ENCODE assay signal across 10 cellular contexts in the genomic region with DNA sequence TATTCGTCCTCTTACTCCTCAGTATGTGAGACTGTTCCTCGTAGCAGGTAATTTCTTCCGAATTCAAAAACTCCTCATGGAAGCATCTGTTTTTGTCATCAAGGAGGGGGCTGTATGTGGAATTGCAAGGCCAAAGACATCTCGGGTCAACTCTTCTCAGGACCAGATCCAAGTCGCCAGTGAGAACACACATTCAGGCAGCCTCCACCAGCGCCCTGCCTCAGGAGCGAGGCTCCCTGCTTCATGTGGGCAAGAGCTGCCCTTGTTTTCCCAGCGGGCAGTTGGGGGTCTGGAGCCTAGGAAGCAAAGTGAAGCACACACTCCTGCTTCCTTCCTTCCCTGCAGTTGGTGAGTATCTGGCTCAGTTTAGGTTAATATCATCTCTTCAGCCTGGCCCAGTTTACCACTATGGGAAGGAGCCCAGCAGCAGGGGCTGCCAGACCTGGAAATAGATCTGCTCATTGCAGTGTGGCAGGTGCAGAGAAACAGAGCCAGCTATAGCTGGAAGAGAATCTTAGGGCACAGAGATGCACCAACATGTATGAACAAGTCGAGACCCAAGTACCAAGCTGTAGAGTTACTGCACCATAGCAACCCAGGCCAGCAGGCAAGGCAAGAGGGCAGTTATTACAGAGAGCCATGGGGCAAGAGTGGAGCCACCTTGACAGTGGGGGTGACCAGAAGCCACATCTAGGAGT. TPM values are rescaled to one million over a fixed set of nuclear protein-coding genes. Genes with fewer than 3 reads are reported as not detected.
A peak's percentile ranks its signal among the peaks of the same experiment; 100 is the strongest.
DNase-seq lines count a peak whose midpoint lies in the region; ATAC-seq, FAIRE-seq and TF ChIP-seq lines count a peak whose summit lies in the region.
"Had no signal": no experiment of that assay in that cellular context is flagged by ENCODE, and none has a peak within 500 bp of the region (broad histone marks: within the 10 kb centered on the region; RNA-seq: fewer than 3 reads in every experiment).

No MANE protein-coding gene starts in this region.

- H3K4me1 ChIP-seq in psoas muscle = peaks cover 47% of the 10 kb centered on the region

- H3K4me3 ChIP-seq in bronchial epithelial cell (ENCODE audit: low read depth, low read length) (no peak overlapping the region), psoas muscle (peak overlapping the region; percentile 47)
- H3K4me3 ChIP-seq: left lung had no signal

- H3K27me3 Mint-ChIP-seq in activated CD4-positive, alpha-beta T cell treated with anti-CD3 and anti-CD28 coated beads, Interleukin-2, amount 10 ng/mL, durations not matched to agents 7 days and 5 days = no peaks in the 10 kb centered on the region

- H3K27ac ChIP-seq in psoas muscle = peak overlapping the region; percentile 85

- CTCF ChIA-PET in activated CD4-positive, alpha-beta T cell treated with anti-CD3 and anti-CD28 coated beads, Interleukin-2, amount 10 ng/mL, durations not matched to agents 7 days and 5 days (lab: Charles Lee) = interaction anchor here (0.5 to 2.9 kb wide), 9 partner anchors 10 to 123 kb away, joined by 3 to 9 read pairs (median 4); partner anchors contain the start of genes ASTL and STARD7

- FAIRE-seq in bronchial epithelial cell (lab: Jason Lieb, UNC) = no peak

- intact Hi-C loops in psoas muscle (cut with DNase I) = no loop called here

- H3K36me3 Mint-ChIP-seq in activated CD4-positive, alpha-beta T cell treated with anti-CD3 and anti-CD28 coated beads, Interleukin-2, amount 10 ng/mL, durations not matched to agents 7 days and 5 days (ENCODE audit: low read depth) = peaks cover 8% of the 10 kb centered on the region

- 22 to 37% (median 32%) methylated on average over 9 of the region's 9 CpGs for WGBS in psoas muscle, 3 donors

- H3K4me1 Mint-ChIP-seq in activated CD4-positive, alpha-beta T cell treated with anti-CD3 and anti-CD28 coated beads, Interleukin-2, amount 10 ng/mL, durations not matched to agents 7 days and 5 days = peaks cover 36% of the 10 kb centered on the region

- TF ChIP-seq CTCF in bronchial epithelial cell (IDR thresholded peaks at IDR 0.05; ENCODE audit: insufficient read depth, low read length, severe bottlenecking) = no peak
- no peak for TF ChIP-seq CTCF in psoas muscle (IDR thresholded peaks at IDR 0.05)

- peak; percentile 88 to 93 (median 93) for ATAC-seq in psoas muscle
- no peak for ATAC-seq in HG02610 (IDR thresholded peaks at IDR 0.05; ENCODE audit: unreplicated experiment)
- ATAC-seq: left lung had no signal

- H3K27me3 ChIP-seq in bronchial epithelial cell (ENCODE audit: control insufficient read depth, insufficient read depth, low read length) (no peaks in the 10 kb centered on the region), psoas muscle (ENCODE audit: insufficient read depth in 3 of 3, low read length in 2 of 3) (no peaks in the 10 kb centered on the region)
- H3K27me3 ChIP-seq: left lung had no signal

- H3K27ac Mint-ChIP-seq in activated CD4-positive, alpha-beta T cell treated with anti-CD3 and anti-CD28 coated beads, Interleukin-2, amount 10 ng/mL, durations not matched to agents 7 days and 5 days = peak overlapping the region; percentile 9

- H3K9me3 ChIP-seq in psoas muscle = no peaks in the 10 kb centered on the region
- H3K9me3 ChIP-seq: left lung had no signal

- POLR2A ChIA-PET in activated CD4-positive, alpha-beta T cell treated with anti-CD3 and anti-CD28 coated beads, Interleukin-2, amount 10 ng/mL, durations not matched to agents 7 days and 5 days (lab: Charles Lee) = no interaction called here

- H3K4me3 Mint-ChIP-seq in activated CD4-positive, alpha-beta T cell treated with anti-CD3 and anti-CD28 coated beads, Interleukin-2, amount 10 ng/mL, durations not matched to agents 7 days and 5 days = no peak overlapping the region

- H3K36me3 ChIP-seq in bronchial epithelial cell (ENCODE audit: control insufficient read depth, insufficient read depth, low read length) = no peaks in the 10 kb centered on the region
- H3K36me3 ChIP-seq in psoas muscle (ENCODE audit: insufficient read depth in 1 of 2, low read depth in 1 of 2) = no peaks in the 10 kb centered on the region
- H3K36me3 ChIP-seq: left lung had no signal

- no peak for DNase-seq in activated CD4-positive, alpha-beta T cell treated with anti-CD3 and anti-CD28 coated beads, Interleukin-2, amount 10 ng/mL, durations not matched to agents 7 days and 5 days
- no peak for DNase-seq in activated CD4-positive, alpha-beta T cell treated with anti-CD3 and anti-CD28 coated beads, Interleukin-2, amount 50 U/mL, for 4 hours
- DNase-seq in NCI-H2196 treated with DMSO at 0.1 percent for 48 hours (lab: John Stamatoyannopoulos, UW; ENCODE audit: unreplicated experiment) = peak; percentile 68
- peak; percentile 56 for DNase-seq in bronchial epithelial cell (ENCODE audit: low read depth)
- peak; percentile 37 to 73 for DNase-seq in psoas muscle
- DNase-seq in SHP77 (lab: John Stamatoyannopoulos, UW) = no peak
- DNase-seq in activated naive CD4-positive, alpha-beta T cell treated with anti-CD3 and anti-CD28 coated beads, Interleukin-2, amount 50 U/mL, for 16 hours = no peak
- DNase-seq: effector CD4-positive, alpha-beta T cell; left lung had no signal

- no peaks in the 10 kb centered on the region for H3K9me3 Mint-ChIP-seq in activated CD4-positive, alpha-beta T cell treated with anti-CD3 and anti-CD28 coated beads, Interleukin-2, amount 10 ng/mL, durations not matched to agents 7 days and 5 days

RNA-seq across cellular contexts. Expression of gene TMEM127, which starts 25.3 kb away (rescaled TPM):
- 10 to 100 TPM; 32.9 to 44.5 TPM for total RNA-seq in activated CD4-positive, alpha-beta T cell treated with anti-CD3 and anti-CD28 coated beads, Interleukin-2, amount 10 ng/mL, durations not matched to agents 7 days and 5 days
- total RNA-seq in bronchial epithelial cell (12.1 and 17.3 TPM in 2 replicates), psoas muscle (10 to 100 TPM; 23.1 to 33.0 (median 28.3) TPM)
- 10 to 100 TPM; 18.1 to 39.9 (median 21.2) TPM for polyA plus RNA-seq in psoas muscle

RNA-seq across cellular contexts. Expression of gene CIAO1, which starts 25.5 kb away (rescaled TPM):
- 10 to 100 TPM; 53.4 to 59.9 TPM for total RNA-seq in activated CD4-positive, alpha-beta T cell treated with anti-CD3 and anti-CD28 coated beads, Interleukin-2, amount 10 ng/mL, durations not matched to agents 7 days and 5 days
- total RNA-seq in bronchial epithelial cell (58.0 and 94.0 TPM in 2 replicates), psoas muscle (10 to 100 TPM; 44.0 to 61.0 (median 56.5) TPM)
- polyA plus RNA-seq in psoas muscle = 10 to 100 TPM; 36.8 to 91.6 (median 80.5) TPM

RNA-seq across cellular contexts. Expression of gene STARD7, which starts 31.9 kb away (rescaled TPM):
- 100 to 1,000 TPM; 126 to 128 TPM for total RNA-seq in activated CD4-positive, alpha-beta T cell treated with anti-CD3 and anti-CD28 coated beads, Interleukin-2, amount 10 ng/mL, durations not matched to agents 7 days and 5 days
- 73.2 and 93.7 TPM in 2 replicates for total RNA-seq in bronchial epithelial cell
- 100 to 1,000 TPM; 162 to 290 (median 231) TPM for total RNA-seq in psoas muscle
- polyA plus RNA-seq in psoas muscle = 100 to 1,000 TPM; 111 to 472 (median 125) TPM

Comparison
In these comparisons a context has a peak if more than half of its experiments do, and no peak if none do; other contexts are left out.
1. DNase-seq: peak in NCI-H2196 treated with DMSO at 0.1 percent for 48 hours (single experiment), bronchial epithelial cell (single experiment) and psoas muscle (2 of 2); none in activated CD4-positive, alpha-beta T cell treated with anti-CD3 and anti-CD28 coated beads, Interleukin-2, amount 10 ng/mL, durations not matched to agents 7 days and 5 days (single experiment), activated CD4-positive, alpha-beta T cell treated with anti-CD3 and anti-CD28 coated beads, Interleukin-2, amount 50 U/mL, for 4 hours (0 of 2), SHP77 (0 of 2) and activated naive CD4-positive, alpha-beta T cell treated with anti-CD3 and anti-CD28 coated beads, Interleukin-2, amount 50 U/mL, for 16 hours (single experiment).